Comparison of ENCODE assay signal across 11 cellular contexts in the genomic region with DNA sequence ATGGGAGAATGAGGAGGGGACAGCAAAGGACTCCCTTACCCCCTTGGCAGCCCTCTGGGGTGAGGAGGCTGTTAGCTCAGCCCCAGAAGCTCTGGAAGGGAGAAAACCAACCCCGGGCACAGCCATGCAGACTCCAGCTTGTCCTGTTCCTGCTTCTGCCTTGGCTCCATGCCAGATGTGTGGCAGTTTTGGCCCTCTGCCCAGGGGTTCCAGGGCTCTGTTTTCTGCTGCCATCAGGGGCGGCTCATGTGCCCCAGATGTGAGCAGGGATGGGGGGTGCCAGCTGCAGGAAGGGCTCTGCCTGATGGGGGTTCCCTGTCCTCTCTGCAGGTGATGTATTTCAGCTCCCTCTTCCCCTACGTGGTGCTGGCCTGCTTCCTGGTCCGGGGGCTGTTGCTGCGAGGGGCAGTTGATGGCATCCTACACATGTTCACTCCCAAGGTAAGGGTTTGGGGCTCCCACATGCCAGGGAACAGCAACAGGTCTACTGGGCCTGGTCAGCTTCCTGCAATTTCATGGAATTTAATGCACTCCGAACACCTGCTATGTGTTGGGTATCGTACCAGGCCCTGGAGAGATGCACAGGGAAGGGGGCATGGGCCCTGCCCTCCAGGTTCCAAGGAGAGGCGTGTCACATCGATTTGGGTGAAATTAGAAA. TPM values are rescaled to one million over a fixed set of nuclear protein-coding genes. Genes with fewer than 3 reads are reported as not detected.
A peak's percentile ranks its signal among the peaks of the same experiment; 100 is the strongest.
DNase-seq lines count a peak whose midpoint lies in the region; ATAC-seq, FAIRE-seq and TF ChIP-seq lines count a peak whose summit lies in the region.
"Had no signal": no experiment of that assay in that cellular context is flagged by ENCODE, and none has a peak within 500 bp of the region (broad histone marks: within the 10 kb centered on the region; RNA-seq: fewer than 3 reads in every experiment).

No MANE protein-coding gene starts in this region.

- no peaks in the 10 kb centered on the region for H3K9me3 ChIP-seq in right atrium auricular region
- H3K9me3 ChIP-seq in cardiac muscle cell (ENCODE audit: low read depth) = no peaks in the 10 kb centered on the region
- H3K9me3 ChIP-seq in WERI-Rb-1 (ENCODE audit: severe bottlenecking) = peaks cover 2% of the 10 kb centered on the region
- H3K9me3 ChIP-seq: ovary had no signal

- POLR2A ChIA-PET in T-cell (lab: Charles Lee) = no interaction called here

- ATAC-seq in Right ventricle myocardium superior (ENCODE audit: poor library complexity) = peak; percentile 71
- ATAC-seq in T-cell (replicated peaks in 1 of 4) = no peak

- FAIRE-seq in GM12892 (lab: Jason Lieb, UNC) = no peak

- H3K36me3 ChIP-seq in right atrium auricular region (no peaks in the 10 kb centered on the region), cardiac muscle cell (no peaks in the 10 kb centered on the region), WERI-Rb-1 (no peaks in the 10 kb centered on the region)
- H3K36me3 ChIP-seq: ovary had no signal

- intact Hi-C loops in Right ventricle myocardium superior (cut with DNase I) = no loop called here

- no peaks in the 10 kb centered on the region for H3K36me3 Mint-ChIP-seq in T-cell

- DNase-seq in Right ventricle myocardium superior (peak; percentile 68), right atrium auricular region (ENCODE audit: low spot score) (no peak), NCI-H82 treated with DMSO at 0.1 percent for 48 hours (lab: John Stamatoyannopoulos, UW; ENCODE audit: unreplicated experiment) (peak; percentile 9), cardiac muscle cell (ENCODE audit: low read depth in 1 of 2, low spot score in 1 of 2) (peak; percentile 10 to 34), WERI-Rb-1 (no peak), T-cell (no peak), glomerular visceral epithelial cell (ENCODE audit: extremely low spot score) (no peak), GM12892 (ENCODE audit: insufficient read length) (no peak)
- DNase-seq: activated effector memory CD4-positive, alpha-beta T cell treated with anti-CD3 and anti-CD28 coated beads, Interleukin-2, amount 50 U/mL, for 16 hours; NCI-H526 treated with DMSO at 0.1 percent for 48 hours; ovary had no signal

- peaks cover 9% of the 10 kb centered on the region in 2 donors for H3K27me3 Mint-ChIP-seq in T-cell

- H3K4me1 Mint-ChIP-seq in T-cell = no peaks in the 10 kb centered on the region

- no peak overlapping the region for H3K27ac Mint-ChIP-seq in T-cell

- CTCF ChIA-PET in T-cell (lab: Charles Lee) = interaction anchor here (0.5 to 0.6 kb wide), 2 partner anchors 187 to 624 kb away, joined by 3 to 6 read pairs; no protein-coding TSS in a partner anchor

- TF ChIP-seq CTCF in right atrium auricular region (IDR thresholded peaks at IDR 0.05) (no peak), cardiac muscle cell (IDR thresholded peaks at IDR 0.05; ENCODE audit: low read depth, low read length) (no peak), WERI-Rb-1 (IDR thresholded peaks at IDR 0.05; ENCODE audit: low read depth, low read length) (no peak)

- no peak for TF ChIP-seq POLR2A in GM12892 (IDR thresholded peaks at IDR 0.05; ENCODE audit: low read depth, low read length)

- peaks cover 0 to 5% (median 0%) of the 10 kb centered on the region in 3 donors for H3K9me3 Mint-ChIP-seq in T-cell

- H3K27ac ChIP-seq in right atrium auricular region (no peak overlapping the region), cardiac muscle cell (no peak overlapping the region), WERI-Rb-1 (no peak overlapping the region)
- H3K27ac ChIP-seq: ovary had no signal

- H3K4me3 ChIP-seq in right atrium auricular region (no peak overlapping the region), cardiac muscle cell (no peak overlapping the region), WERI-Rb-1 (ENCODE audit: low read depth, low read length) (no peak overlapping the region)
- H3K4me3 ChIP-seq: ovary had no signal

- H3K27me3 ChIP-seq in right atrium auricular region (no peaks in the 10 kb centered on the region), cardiac muscle cell (peaks cover 4% of the 10 kb centered on the region), WERI-Rb-1 (ENCODE audit: insufficient read depth, low read depth, severe bottlenecking) (no peaks in the 10 kb centered on the region)
- H3K27me3 ChIP-seq: ovary had no signal

- H3K4me1 ChIP-seq in right atrium auricular region (peaks cover 0 to 8% of the 10 kb centered on the region in 2 donors), cardiac muscle cell (ENCODE audit: low read depth) (peaks cover 4% of the 10 kb centered on the region)

- H3K4me3 Mint-ChIP-seq in T-cell = no peak overlapping the region

RNA-seq across cellular contexts. Expression of a gene that starts 26.1 kb away (rescaled TPM):
- total RNA-seq in Right ventricle myocardium superior (not detected), right atrium auricular region (not detected), cardiac muscle cell (0.06 and 0.14 TPM in 2 replicates), T-cell (not detected)
- not detected in 2 replicates for polyA plus RNA-seq in cardiac muscle cell
- not detected for polyA plus RNA-seq in GM12892 (2012; ENCODE audit: missing spikeins)

RNA-seq across cellular contexts. Expression of a gene that starts 33.7 kb away (rescaled TPM):
- 4.2 TPM for total RNA-seq in Right ventricle myocardium superior
- 1 to 10 TPM; 4.2 to 9.1 TPM for total RNA-seq in right atrium auricular region
- 3.7 and 11.8 TPM in 2 replicates for total RNA-seq in cardiac muscle cell
- polyA plus RNA-seq in cardiac muscle cell = 3.4 and 7.5 TPM in 2 replicates
- 10 to 100 TPM; 11.0 to 19.4 (median 15.0) TPM for total RNA-seq in T-cell
- polyA plus RNA-seq in GM12892 (2012; ENCODE audit: missing spikeins) = 0.81 TPM

Comparison
In these comparisons a context has a peak if more than half of its experiments do, and no peak if none do; other contexts are left out.
1. DNase-seq: peak in Right ventricle myocardium superior (single experiment), NCI-H82 treated with DMSO at 0.1 percent for 48 hours (single experiment) and cardiac muscle cell (2 of 2); none in right atrium auricular region (single experiment), WERI-Rb-1 (single experiment), T-cell (0 of 34), glomerular visceral epithelial cell (single experiment) and GM12892 (single experiment).